In the genomic region with DNA sequence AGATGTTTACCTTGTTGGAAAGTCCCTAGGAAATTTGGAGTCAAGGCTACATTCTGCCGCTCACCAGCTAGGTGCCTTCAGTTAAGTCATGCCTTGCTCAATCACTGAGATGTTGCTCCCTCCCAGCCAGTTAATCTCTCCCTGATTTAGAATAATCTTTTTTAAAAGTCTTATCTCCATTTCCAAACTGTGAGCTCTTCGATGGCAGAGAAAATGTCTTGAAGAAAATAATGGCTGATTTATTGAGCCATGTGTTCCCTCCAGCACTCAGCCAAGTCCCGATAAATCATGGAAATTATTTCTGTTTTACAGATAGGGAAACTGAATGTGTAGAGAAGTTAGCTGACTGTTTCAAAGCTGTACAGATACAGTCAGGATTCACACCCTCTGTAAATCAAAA, we compare ENCODE assay signal across 24 cellular contexts.
DNase-seq lines count a peak whose midpoint lies in the region; ATAC-seq, FAIRE-seq and TF ChIP-seq lines count a peak whose summit lies in the region.
"Had no signal": no experiment of that assay in that cellular context is flagged by ENCODE, and none has a peak within 500 bp of the region (broad histone marks: within the 10 kb centered on the region; RNA-seq: fewer than 3 reads in every experiment).

No MANE protein-coding gene starts in this region.

- in situ Hi-C loops in mammary epithelial cell (cut with MboI; ENCODE audit: low sequenced_read_pairs in 2 of 2) = no loop called here

- H2BK5ac ChIP-seq in mesenchymal stem cell (ENCODE audit: low read depth, low read length, poor library complexity, severe bottlenecking) = no peak overlapping the region

- H3K9me3 Mint-ChIP-seq in MCF 10A (ENCODE audit: unreplicated experiment) = no peaks in the 10 kb centered on the region

- H3K4me3 Mint-ChIP-seq in MCF 10A (ENCODE audit: unreplicated experiment) = no peak overlapping the region
- H3K4me3 Mint-ChIP-seq: CD8-positive, alpha-beta memory T cell had no signal

- peak; percentile 4 for FAIRE-seq in endometrium (lab: Jason Lieb, UNC)
- FAIRE-seq: H54 had no signal

- no peaks in the 10 kb centered on the region for H3K27me3 Mint-ChIP-seq in MCF 10A (ENCODE audit: insufficient read depth, unreplicated experiment)

- TF ChIP-seq CTCF in mammary epithelial cell (conservative IDR thresholded peaks at IDR 0.05 in 1 of 2, IDR thresholded peaks at IDR 0.05 in 1 of 2; ENCODE audit: extremely low read depth in 1 of 2, insufficient read depth in 1 of 2, low read depth in 1 of 2, low read length in 2 of 2) = no peak
- no peak for TF ChIP-seq CTCF in MCF 10A (IDR thresholded peaks at IDR 0.05; ENCODE audit: unreplicated experiment)

- H3K36me3 Mint-ChIP-seq in MCF 10A (ENCODE audit: insufficient read depth, unreplicated experiment) = peaks cover 6% of the 10 kb centered on the region
- H3K36me3 Mint-ChIP-seq: CD8-positive, alpha-beta memory T cell had no signal

- ATAC-seq in aorta (ENCODE audit: low FRiP score) (peak; percentile 44), HG03571 (IDR thresholded peaks at IDR 0.05; ENCODE audit: unreplicated experiment) (no peak)

- no peaks in the 10 kb centered on the region for H3K79me2 ChIP-seq in mammary epithelial cell (ENCODE audit: insufficient read depth, low read length)

- H3K14ac ChIP-seq in mesenchymal stem cell (ENCODE audit: low read length in 2 of 2) = no peak overlapping the region

- BruUV-seq in mammary epithelial cell (replicated peaks; lab: Mats Ljungman, UMichigan) (no TSS peak), MCF 10A (replicated peaks; lab: Mats Ljungman, UMichigan) (no TSS peak)

- no peaks in the 10 kb centered on the region for H4K20me1 ChIP-seq in mammary epithelial cell (ENCODE audit: insufficient read depth, low read length)

- H3K4me1 Mint-ChIP-seq in MCF 10A (ENCODE audit: insufficient read depth, unreplicated experiment) = peaks cover 13% of the 10 kb centered on the region
- H3K4me1 Mint-ChIP-seq: CD8-positive, alpha-beta memory T cell had no signal

- dilution Hi-C loops in mammary epithelial cell (cut with HindIII; ENCODE audit: low sequenced_read_pairs) = no loop called here

- no peak overlapping the region for H2AFZ ChIP-seq in mammary epithelial cell (ENCODE audit: low read depth, low read length)
- H2AFZ ChIP-seq in mesenchymal stem cell (ENCODE audit: low read depth, low read length) = no peak overlapping the region

- CTCF ChIA-PET in mammary epithelial cell (lab: Charles Lee; ENCODE audit: low non-redundant PET) = no interaction called here
- CTCF ChIA-PET in MCF 10A (lab: Yijun Ruan, JAX) = interaction anchor here (0.6 kb wide), 1 partner anchor 383 kb away, joined by 3 read pairs; no protein-coding TSS in a partner anchor
- CTCF ChIA-PET in HEK293T (lab: Yijun Ruan, JAX) = interaction anchor here (0.6 kb wide), 1 partner anchor 26 kb away, joined by 3 read pairs; no protein-coding TSS in a partner anchor

- no peak overlapping the region for H2AK5ac ChIP-seq in mesenchymal stem cell (ENCODE audit: low read length, severe bottlenecking)

- no peak overlapping the region for H3K18ac ChIP-seq in mesenchymal stem cell (ENCODE audit: low read depth in 1 of 2, low read length in 2 of 2)

- 57% methylated on average over 3 of the region's 3 CpGs for WGBS in mammary epithelial cell (ENCODE audit: low coverage, missing lambda C conversion rate)
- WGBS in mesenchymal stem cell = 60% methylated on average over 2 of the region's 3 CpGs
- WGBS in aorta, 2 donors = 20 to 54% methylated on average over 3 of the region's 3 CpGs

- no peak overlapping the region for H2BK15ac ChIP-seq in mesenchymal stem cell (ENCODE audit: low read depth, poor library complexity, severe bottlenecking)

- no peaks in the 10 kb centered on the region for H3K79me1 ChIP-seq in mesenchymal stem cell (replicated peaks; ENCODE audit: low read length, poor library complexity, severe bottlenecking)

- intact Hi-C loops in mammary epithelial cell (cut with micrococcal nuclease) = no loop called here
- intact Hi-C loops in MCF 10A (cut with micrococcal nuclease) = no loop called here
- intact Hi-C loops in aorta (cut with DNase I) = no loop called here

- H3K9ac ChIP-seq in mammary epithelial cell (ENCODE audit: insufficient read depth, low read length) (no peak overlapping the region), mesenchymal stem cell (ENCODE audit: low read length) (peak overlapping the region; percentile 14)

- H3K27ac ChIP-seq in mammary epithelial cell (ENCODE audit: insufficient read depth, low read depth, low read length) (no peak overlapping the region), mesenchymal stem cell (ENCODE audit: low read length, poor library complexity, severe bottlenecking) (no peak overlapping the region), aorta (ENCODE audit: low read depth in 1 of 2, low read length in 2 of 2) (no peak overlapping the region)
- H3K27ac ChIP-seq: C4-2B, RWPE1 had no signal

- H2BK120ac ChIP-seq in mesenchymal stem cell (ENCODE audit: low read depth, low read length) = no peak overlapping the region

- H3K4me1 ChIP-seq in mammary epithelial cell (ENCODE audit: insufficient read depth, low read length) = no peaks in the 10 kb centered on the region
- no peaks in the 10 kb centered on the region for H3K4me1 ChIP-seq in mesenchymal stem cell (ENCODE audit: control insufficient read depth, insufficient read depth, low read depth, low read length)
- no peaks in the 10 kb centered on the region for H3K4me1 ChIP-seq in aorta (ENCODE audit: control insufficient read depth in 1 of 2, insufficient read depth in 2 of 2, low read length in 2 of 2)

- DNase-seq in mammary epithelial cell (peak; percentile 15), MCF 10A (ENCODE audit: unreplicated experiment) (no peak), mesenchymal stem cell (peak; percentile 55), aorta (no peak), HEK293T (ENCODE audit: extremely low spot score) (no peak)
- DNase-seq in activated CD4-positive, alpha-beta T cell treated with anti-CD3 and anti-CD28 coated beads for 48 hours = no peak
- DNase-seq: 8988T; AML-193; Calu3; CD8-positive, alpha-beta memory T cell; GDM1; Kasumi-1; MG63; NCI-H1417 treated with DMSO at 0.1 percent for 48 hours; NCI-H187; NCI-H446; NCI-H526 treated with DMSO at 0.1 percent for 48 hours; NK-92 treated with Interleukin-12 subunit alpha and Interleukin-12 subunit beta, amount 100 ng/mL, for 24 hours; SIG-M5 had no signal

- H3K9me3 ChIP-seq in mammary epithelial cell (replicated peaks; ENCODE audit: insufficient read depth, low read length) = no peaks in the 10 kb centered on the region
- H3K9me3 ChIP-seq in mesenchymal stem cell (ENCODE audit: control insufficient read depth, low read length) = peaks cover 20% of the 10 kb centered on the region
- no peaks in the 10 kb centered on the region for H3K9me3 ChIP-seq in aorta (ENCODE audit: control insufficient read depth, low read length)
- H3K9me3 ChIP-seq: MG63 had no signal

- H4K8ac ChIP-seq in mesenchymal stem cell (ENCODE audit: low read length) = no peak overlapping the region

- H3K27ac Mint-ChIP-seq in MCF 10A (ENCODE audit: low read depth, unreplicated experiment) = no peak overlapping the region
- H3K27ac Mint-ChIP-seq: CD8-positive, alpha-beta memory T cell had no signal

- no peak overlapping the region for H2BK12ac ChIP-seq in mesenchymal stem cell (ENCODE audit: low read length in 2 of 2)

- POLR2A ChIA-PET in MCF 10A (lab: Yijun Ruan, JAX) = no interaction called here
- POLR2A ChIA-PET in HEK293T (lab: Yijun Ruan, JAX) = no interaction called here

- H3K36me3 ChIP-seq in mammary epithelial cell (ENCODE audit: insufficient read depth, low read length) (no peaks in the 10 kb centered on the region), mesenchymal stem cell (ENCODE audit: control insufficient read depth in 1 of 2, insufficient read depth in 2 of 2, low read depth in 1 of 2, low read length in 2 of 2) (no peaks in the 10 kb centered on the region), aorta (ENCODE audit: control insufficient read depth in 1 of 2, insufficient read depth in 2 of 2, low read length in 1 of 2) (no peaks in the 10 kb centered on the region)
- H3K36me3 ChIP-seq: MG63 had no signal

- H4K91ac ChIP-seq in mesenchymal stem cell (ENCODE audit: low read length) = no peak overlapping the region

- H3K23ac ChIP-seq in mesenchymal stem cell (ENCODE audit: low read length in 2 of 2) = no peak overlapping the region

- H3K4me3 ChIP-seq in mammary epithelial cell (replicated peaks in 1 of 3; ENCODE audit: insufficient read depth in 1 of 3, low read depth in 2 of 3, low read length in 3 of 3) (no peak overlapping the region), mesenchymal stem cell (ENCODE audit: insufficient read depth in 1 of 2, low read depth in 1 of 2, low read length in 2 of 2) (no peak overlapping the region), aorta (ENCODE audit: low read length in 2 of 2) (no peak overlapping the region)
- H3K4me3 ChIP-seq: MG63 had no signal

- H3K4ac ChIP-seq in mesenchymal stem cell (ENCODE audit: low read depth in 1 of 2, low read length in 2 of 2) = no peak overlapping the region

- no peaks in the 10 kb centered on the region for H3K27me3 ChIP-seq in mammary epithelial cell (ENCODE audit: insufficient read depth, low read length)
- no peaks in the 10 kb centered on the region for H3K27me3 ChIP-seq in mesenchymal stem cell (ENCODE audit: control insufficient read depth in 1 of 2, insufficient read depth in 1 of 2, low read length in 2 of 2)
- H3K27me3 ChIP-seq in aorta (ENCODE audit: control insufficient read depth in 1 of 2, insufficient read depth in 2 of 2, low read length in 1 of 2) = no peaks in the 10 kb centered on the region
- H3K27me3 ChIP-seq: MG63 had no signal

- no peak overlapping the region for H3K4me2 ChIP-seq in mammary epithelial cell (ENCODE audit: insufficient read depth, low read depth, low read length)
- H3K4me2 ChIP-seq in mesenchymal stem cell (ENCODE audit: low read length, poor library complexity, severe bottlenecking) = no peak overlapping the region

TF ChIP-seq in HEK293T, 16 proteins besides CTCF, POLR2A, EP300 and RAD21:
- no peak for TF ChIP-seq BHLHE40 (IDR thresholded peaks at IDR 0.05; ENCODE audit: borderline replicate concordance)
- TF ChIP-seq L3MBTL2 (conservative IDR thresholded peaks at IDR 0.05) = no peak

Comparison
In these comparisons a context has a peak if more than half of its experiments do, and no peak if none do; other contexts are left out.
1. DNase-seq: peak in mammary epithelial cell (single experiment) and mesenchymal stem cell (single experiment); none in MCF 10A (single experiment), aorta (0 of 2), HEK293T (single experiment) and activated CD4-positive, alpha-beta T cell treated with anti-CD3 and anti-CD28 coated beads for 48 hours (single experiment).